10 cellular contexts compared by ENCODE assay signal in the genomic region with DNA sequence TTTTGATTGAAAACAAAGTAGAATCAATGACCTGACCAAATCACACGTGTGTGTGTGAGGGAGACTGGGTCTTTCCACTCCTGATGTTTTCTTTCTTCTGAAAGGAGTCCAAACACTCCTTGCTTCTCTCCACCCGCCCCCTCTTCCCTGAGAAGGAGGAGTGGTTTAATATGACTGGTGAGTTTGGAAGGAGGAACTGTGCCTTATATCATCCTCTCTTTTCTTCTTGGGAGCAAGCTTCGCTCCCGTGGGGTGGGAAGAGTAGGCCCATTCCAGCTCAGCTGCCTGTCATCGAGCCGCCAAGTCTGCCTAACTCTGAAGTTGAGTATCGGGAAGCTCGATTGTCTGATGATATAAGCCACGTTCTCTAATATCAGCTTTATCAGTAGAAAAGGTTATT.
DNase-seq lines count a peak whose midpoint lies in the region; ATAC-seq and TF ChIP-seq lines count a peak whose summit lies in the region.
"Had no signal": no experiment of that assay in that cellular context is flagged by ENCODE, and none has a peak within 500 bp of the region (broad histone marks: within the 10 kb centered on the region; RNA-seq: fewer than 3 reads in every experiment).

No MANE protein-coding gene starts in this region.

- peaks cover 4 to 67% (median 60%) of the 10 kb centered on the region in 12 donors for H3K4me1 ChIP-seq in heart left ventricle
- peaks cover 23% of the 10 kb centered on the region for H3K4me1 ChIP-seq in right cardiac atrium (ENCODE audit: control insufficient read depth, insufficient read depth, low read length)

- H3K27ac Mint-ChIP-seq in WTC11, result no peak overlapping the region
- H3K27ac Mint-ChIP-seq: activated CD4-positive, alpha-beta T cell treated with anti-CD3 and anti-CD28 coated beads, Interleukin-2, amount 10 ng/mL, durations not matched to agents 7 days and 5 days had no signal

- ATAC-seq in heart left ventricle, result peak in 2 of 4 donors; percentile 12 to 31
- no peak for ATAC-seq in Right ventricle myocardium superior (ENCODE audit: poor library complexity)
- ATAC-seq in right cardiac atrium, result peak in 1 of 2 donors; percentile 23
- no peak for ATAC-seq in GM18519 (IDR thresholded peaks at IDR 0.05; ENCODE audit: low FRiP score, unreplicated experiment)
- no peak for ATAC-seq in WTC11

- H3K27me3 Mint-ChIP-seq in WTC11 (ENCODE audit: low read depth), result no peaks in the 10 kb centered on the region; the same call in 1 of the 2 replicates

- POLR2A ChIA-PET in WTC11 (lab: Charles Lee), result no interaction called here

- no peaks in the 10 kb centered on the region for H3K9me3 Mint-ChIP-seq in WTC11

- CTCF ChIA-PET in WTC11 (lab: Charles Lee), result interaction anchor here (0.9 to 3.1 kb wide), 2 partner anchors 11 to 98 kb away, joined by 4 to 16 read pairs; no protein-coding TSS in a partner anchor

- TF ChIP-seq POLR2A in heart left ventricle (IDR thresholded peaks at IDR 0.05), result no peak

- 39 to 54% (median 46%) methylated on average over 9 of the region's 9 CpGs for WGBS in heart left ventricle, 4 donors
- 37% methylated on average over 9 of the region's 9 CpGs for WGBS in right cardiac atrium

- peaks cover 0 to 7% (median 0%) of the 10 kb centered on the region in 12 donors for H3K9me3 ChIP-seq in heart left ventricle
- no peaks in the 10 kb centered on the region for H3K9me3 ChIP-seq in right cardiac atrium (ENCODE audit: control insufficient read depth, low read length)

- peaks cover 15% of the 10 kb centered on the region for H3K4me1 Mint-ChIP-seq in WTC11

- H3K4me3 ChIP-seq in heart left ventricle (no peak overlapping the region), right cardiac atrium (ENCODE audit: low read length) (no peak overlapping the region)

- H3K36me3 Mint-ChIP-seq in WTC11, result no peaks in the 10 kb centered on the region

- no peaks in the 10 kb centered on the region for H3K36me3 ChIP-seq in heart left ventricle

- peak overlapping the region; percentile 69 to 96 (median 92) for H3K27ac ChIP-seq in heart left ventricle
- peak overlapping the region; percentile 40 for H3K27ac ChIP-seq in right cardiac atrium (ENCODE audit: low read length)

- intact Hi-C loops in heart left ventricle (cut with DNase I) (loop anchor here in 8 of 10 donors (2.0 to 10.0 kb wide), 6 partner anchors 51 to 96 kb away; a partner anchor contains a TSS), Right ventricle myocardium superior (cut with DNase I) (loop anchor here (5.0 kb wide), 1 partner anchor 46 kb away; no protein-coding TSS in a partner anchor), right cardiac atrium (cut with DNase I) (loop anchor here in 1 of 4 donors (5.0 to 10.0 kb wide), 2 partner anchors 61 to 93 kb away; a partner anchor contains a TSS), posterior cingulate gyrus (cut with DNase I) (no loop called here)

- TF ChIP-seq CTCF in heart left ventricle (IDR thresholded peaks at IDR 0.05), result no peak
- TF ChIP-seq CTCF in WTC11 (IDR thresholded peaks at IDR 0.05), result no peak

- DNase-seq in heart left ventricle (peak in 3 of 5 donors; percentile 38 to 59 (median 42)), Right ventricle myocardium superior (no peak), right cardiac atrium (no peak), posterior cingulate gyrus (peak in 6 of 10 donors; percentile 15 to 86 (median 26)), WTC11 (ENCODE audit: low spot score) (no peak)
- DNase-seq in activated CD4-positive, alpha-beta T cell treated with anti-CD3 and anti-CD28 coated beads, Interleukin-2, amount 50 U/mL, for 4 hours, result no peak
- no peak for DNase-seq in stimulated activated CD4-positive, alpha-beta T cell treated with anti-CD3 and anti-CD28 coated beads, Interleukin-4, amount 100 ng/mL, for 4 hours
- DNase-seq: SHP77 treated with DMSO at 0.1 percent for 48 hours had no signal

- no peak overlapping the region for H3K4me3 Mint-ChIP-seq in WTC11
- H3K4me3 Mint-ChIP-seq: activated CD4-positive, alpha-beta T cell treated with anti-CD3 and anti-CD28 coated beads, Interleukin-2, amount 10 ng/mL, durations not matched to agents 7 days and 5 days had no signal

- no peaks in the 10 kb centered on the region for H3K27me3 ChIP-seq in heart left ventricle
- no peaks in the 10 kb centered on the region for H3K27me3 ChIP-seq in right cardiac atrium (ENCODE audit: control insufficient read depth, insufficient read depth)

TF ChIP-seq in WTC11, 78 proteins besides CTCF, POLR2A, EP300 and RAD21:
- TF ChIP-seq CREM (CRISPR knock-in tag; IDR thresholded peaks at IDR 0.05) (no peak), MYBL2 (CRISPR knock-in tag; IDR thresholded peaks at IDR 0.05) (no peak), JAZF1 (CRISPR knock-in tag; IDR thresholded peaks at IDR 0.05) (no peak), TEAD4 (CRISPR knock-in tag; IDR thresholded peaks at IDR 0.05) (no peak)

Comparison
In these comparisons a context has a peak if more than half of its experiments do, and no peak if none do; other contexts are left out.
1. DNase-seq: peak in heart left ventricle (3 of 5) and posterior cingulate gyrus (6 of 10); none in Right ventricle myocardium superior (single experiment), right cardiac atrium (0 of 3), activated CD4-positive, alpha-beta T cell treated with anti-CD3 and anti-CD28 coated beads, Interleukin-2, amount 50 U/mL, for 4 hours (0 of 2), stimulated activated CD4-positive, alpha-beta T cell treated with anti-CD3 and anti-CD28 coated beads, Interleukin-4, amount 100 ng/mL, for 4 hours (0 of 2) and WTC11 (single experiment).